Comparison of ENCODE assay signal across 8 cellular contexts in the genomic region with DNA sequence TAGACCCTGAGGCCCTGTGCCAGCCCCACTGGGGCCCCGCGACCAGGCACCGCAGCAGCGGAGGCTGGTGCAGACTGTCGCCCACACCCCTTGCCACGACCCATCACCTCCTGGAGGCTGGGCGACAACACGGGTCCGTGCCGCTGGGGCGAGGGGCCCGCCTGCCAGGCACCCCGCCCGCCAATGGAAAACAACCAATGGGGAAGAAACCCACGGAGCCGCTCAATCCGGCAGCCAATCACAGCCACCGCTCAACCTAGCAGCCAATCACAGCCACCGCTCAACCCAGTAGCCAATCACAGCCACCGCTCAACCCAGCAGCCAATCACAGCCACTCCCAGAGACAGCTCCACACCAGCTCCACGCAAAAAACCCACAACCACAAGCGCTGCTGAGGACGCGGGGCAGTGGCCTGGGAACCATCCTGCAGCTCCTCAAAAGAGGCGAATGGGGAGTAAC. TPM values are rescaled to one million over a fixed set of nuclear protein-coding genes. Genes with fewer than 3 reads are reported as not detected.
DNase-seq lines count a peak whose midpoint lies in the region; ATAC-seq and TF ChIP-seq lines count a peak whose summit lies in the region.

No MANE protein-coding gene starts in this region.

- TF ChIP-seq CTCF in activated CD8-positive, alpha-beta T cell treated with anti-CD3 and anti-CD28 coated beads for 36 hours (IDR thresholded peaks at IDR 0.05) = no peak

- peak; percentile 88 for DNase-seq in activated CD8-positive, alpha-beta T cell treated with anti-CD3 and anti-CD28 coated beads for 36 hours
- DNase-seq in fibroblast of gingiva (ENCODE audit: low read depth) (peak; percentile 24), left lobe of liver (ENCODE audit: low spot score) (no peak), SK-N-DZ (ENCODE audit: low spot score) (no peak), caudate nucleus (lab: John Stamatoyannopoulos, UW) (no peak)
- peak; percentile 73 for DNase-seq in stimulated activated CD4-positive, alpha-beta T cell treated with anti-CD3 and anti-CD28 coated beads, Interleukin-4, amount 100 ng/mL, for 1 hour

- CTCF ChIA-PET in activated CD8-positive, alpha-beta T cell treated with anti-CD3 and anti-CD28 coated beads for 36 hours (lab: Charles Lee) = interaction anchor here (0.6 to 2.7 kb wide), 4 partner anchors 20 to 133 kb away, joined by 3 to 10 read pairs (median 3); no protein-coding TSS in a partner anchor

- H3K27ac Mint-ChIP-seq in IgD-negative memory B cell = peak overlapping the region; percentile 90 to 95 (median 93)
- peak overlapping the region; percentile 94 for H3K27ac Mint-ChIP-seq in activated CD8-positive, alpha-beta T cell treated with anti-CD3 and anti-CD28 coated beads for 36 hours

- no peak overlapping the region for H3K27ac ChIP-seq in caudate nucleus (ENCODE audit: low read depth, low read length)

- intact Hi-C loops in activated CD8-positive, alpha-beta T cell treated with anti-CD3 and anti-CD28 coated beads for 36 hours (cut with micrococcal nuclease) = loop anchor here (10.0 kb wide), 1 partner anchor 51 kb away; no protein-coding TSS in a partner anchor

- no peaks in the 10 kb centered on the region for H3K9me3 Mint-ChIP-seq in IgD-negative memory B cell
- H3K9me3 Mint-ChIP-seq in activated CD8-positive, alpha-beta T cell treated with anti-CD3 and anti-CD28 coated beads for 36 hours = no peaks in the 10 kb centered on the region

- ATAC-seq in GM19025 (IDR thresholded peaks at IDR 0.05; ENCODE audit: low read depth, unreplicated experiment) = peak; percentile 43
- ATAC-seq in activated CD8-positive, alpha-beta T cell treated with anti-CD3 and anti-CD28 coated beads for 36 hours = peak; percentile 58
- ATAC-seq in left lobe of liver = no peak

- peaks cover 12 to 18% (median 17%) of the 10 kb centered on the region in 3 donors for H3K4me1 Mint-ChIP-seq in IgD-negative memory B cell
- H3K4me1 Mint-ChIP-seq in activated CD8-positive, alpha-beta T cell treated with anti-CD3 and anti-CD28 coated beads for 36 hours (ENCODE audit: low read depth) = peaks cover 41% of the 10 kb centered on the region

- H3K4me3 Mint-ChIP-seq in IgD-negative memory B cell = peak overlapping the region; percentile 83 to 91 (median 88)
- peak overlapping the region; percentile 85 for H3K4me3 Mint-ChIP-seq in activated CD8-positive, alpha-beta T cell treated with anti-CD3 and anti-CD28 coated beads for 36 hours

- POLR2A ChIA-PET in activated CD8-positive, alpha-beta T cell treated with anti-CD3 and anti-CD28 coated beads for 36 hours (lab: Charles Lee) = interaction anchor here (0.6 to 2.7 kb wide), 6 partner anchors 10 to 112 kb away, joined by 3 to 8 read pairs (median 4); partner anchors contain the start of genes ARHGAP45, RNU6-2 and TMEM259

- H3K36me3 Mint-ChIP-seq in IgD-negative memory B cell = no peaks in the 10 kb centered on the region
- peaks cover 4% of the 10 kb centered on the region for H3K36me3 Mint-ChIP-seq in activated CD8-positive, alpha-beta T cell treated with anti-CD3 and anti-CD28 coated beads for 36 hours (ENCODE audit: low read depth)

- H3K27me3 Mint-ChIP-seq in IgD-negative memory B cell = no peaks in the 10 kb centered on the region
- H3K27me3 Mint-ChIP-seq in activated CD8-positive, alpha-beta T cell treated with anti-CD3 and anti-CD28 coated beads for 36 hours = no peaks in the 10 kb centered on the region

RNA-seq across cellular contexts. Expression of gene GPX4, which starts 29.7 kb away (rescaled TPM):
- 460 TPM for polyA plus RNA-seq in IgD-negative memory B cell
- 100 to 1,000 TPM; 224 to 232 TPM for total RNA-seq in activated CD8-positive, alpha-beta T cell treated with anti-CD3 and anti-CD28 coated beads for 36 hours
- total RNA-seq in left lobe of liver = 247 TPM
- polyA plus RNA-seq in SK-N-DZ (2014; cell fraction: cytosol; rRNA removed) = 781 and 852 TPM in 2 replicates
- polyA plus RNA-seq in SK-N-DZ (2014; cell fraction: nucleus; rRNA removed) = 522 and 693 TPM in 2 replicates

RNA-seq across cellular contexts. Expression of gene POLR2E, which starts 38.3 kb away (rescaled TPM):
- 237 TPM for polyA plus RNA-seq in IgD-negative memory B cell
- 100 to 1,000 TPM; 271 to 282 TPM for total RNA-seq in activated CD8-positive, alpha-beta T cell treated with anti-CD3 and anti-CD28 coated beads for 36 hours
- 143 TPM for total RNA-seq in left lobe of liver
- 240 and 311 TPM in 2 replicates for polyA plus RNA-seq in SK-N-DZ (2014; cell fraction: cytosol; rRNA removed)
- 150 and 168 TPM in 2 replicates for polyA plus RNA-seq in SK-N-DZ (2014; cell fraction: nucleus; rRNA removed)

RNA-seq across cellular contexts. Expression of gene SBNO2, which starts 40.6 kb away (rescaled TPM):
- polyA plus RNA-seq in IgD-negative memory B cell = 2.1 TPM
- 10 to 100 TPM; 41.7 to 42.0 TPM for total RNA-seq in activated CD8-positive, alpha-beta T cell treated with anti-CD3 and anti-CD28 coated beads for 36 hours
- 22.6 TPM for total RNA-seq in left lobe of liver
- polyA plus RNA-seq in SK-N-DZ (2014; cell fraction: cytosol; rRNA removed) = 13.2 and 16.1 TPM in 2 replicates
- 48.3 and 48.4 TPM in 2 replicates for polyA plus RNA-seq in SK-N-DZ (2014; cell fraction: nucleus; rRNA removed)

Comparison
In these comparisons a context has a peak if more than half of its experiments do, and no peak if none do; other contexts are left out.
1. DNase-seq: peak in activated CD8-positive, alpha-beta T cell treated with anti-CD3 and anti-CD28 coated beads for 36 hours (single experiment), fibroblast of gingiva (single experiment) and stimulated activated CD4-positive, alpha-beta T cell treated with anti-CD3 and anti-CD28 coated beads, Interleukin-4, amount 100 ng/mL, for 1 hour (single experiment); none in left lobe of liver (single experiment), SK-N-DZ (single experiment) and caudate nucleus (0 of 61).